1 cellular context compared by ENCODE assay signal in genomic region chr2:9196637-9197036, GRCh38.
TF ChIP-seq lines count a peak whose summit lies in the region.

No MANE protein-coding gene starts in this region.

TF ChIP-seq in HepG2, 621 proteins besides CTCF, POLR2A, EP300 and RAD21:
- TF ChIP-seq NCOA5 (CRISPR knock-in tag; IDR thresholded peaks at IDR 0.05) (no peak), ATF7 (IDR thresholded peaks at IDR 0.05) (peak; percentile 91), ATF7 (CRISPR knock-in tag; IDR thresholded peaks at IDR 0.05) (no peak)
